ENCODE assay signal across 10 cellular contexts in genomic region chr9:126612813-126613641, GRCh38. TPM values are rescaled to one million over a fixed set of nuclear protein-coding genes. Genes with fewer than 3 reads are reported as not detected.
A peak's percentile ranks its signal among the peaks of the same experiment; 100 is the strongest.
DNase-seq lines count a peak whose midpoint lies in the region; ATAC-seq lines count a peak whose summit lies in the region.
"Had no signal": no experiment of that assay in that cellular context is flagged by ENCODE, and none has a peak within 500 bp of the region (broad histone marks: within the 10 kb centered on the region; RNA-seq: fewer than 3 reads in every experiment).

No MANE protein-coding gene starts in this region.

- H3K9me3 ChIP-seq in SK-N-MC (ENCODE audit: low read depth, low read length) (no peaks in the 10 kb centered on the region), skeletal muscle tissue (ENCODE audit: control insufficient read depth in 3 of 3, low read length in 3 of 3) (no peaks in the 10 kb centered on the region)

- H3K4me3 ChIP-seq in SK-N-MC (peak overlapping the region; percentile 70), skeletal muscle tissue (ENCODE audit: low read length in 3 of 3) (peak overlapping the region; percentile 14 to 45 (median 27))

- H3K4me1 ChIP-seq in skeletal muscle tissue (ENCODE audit: control insufficient read depth in 3 of 3, insufficient read depth in 3 of 3, low read length in 3 of 3), result peaks cover 21 to 32% (median 22%) of the 10 kb centered on the region in 3 donors

- peak; percentile 41 for DNase-seq in DMS 273 (lab: John Stamatoyannopoulos, UW; ENCODE audit: unreplicated experiment)
- DNase-seq in DMS 273 treated with DMSO at 0.1 percent for 48 hours (lab: John Stamatoyannopoulos, UW), result no peak
- no peak for DNase-seq in SK-N-MC (ENCODE audit: low read depth, low spot score)
- DNase-seq in hepatic stellate cell (ENCODE audit: low spot score), result peak; percentile 16
- DNase-seq in germinal center (ENCODE audit: low spot score), result no peak

- H3K27me3 ChIP-seq in skeletal muscle tissue (ENCODE audit: control insufficient read depth in 3 of 3, insufficient read depth in 3 of 3, low read length in 3 of 3), result peaks cover 64 to 75% (median 74%) of the 10 kb centered on the region in 3 donors

- no peak for ATAC-seq in HG03280 (IDR thresholded peaks at IDR 0.05; ENCODE audit: unreplicated experiment)
- ATAC-seq in HG03442 (IDR thresholded peaks at IDR 0.05; ENCODE audit: unreplicated experiment), result no peak

- H3K36me3 ChIP-seq in SK-N-MC (ENCODE audit: insufficient read depth, low read length) (no peaks in the 10 kb centered on the region), skeletal muscle tissue (ENCODE audit: control insufficient read depth in 3 of 3, insufficient read depth in 3 of 3, low read length in 3 of 3) (no peaks in the 10 kb centered on the region)

- H3K27ac ChIP-seq in SK-N-MC, result no peak overlapping the region
- H3K27ac ChIP-seq in skeletal muscle tissue (ENCODE audit: low read depth, low read length), result no peak overlapping the region
- H3K27ac ChIP-seq: 22Rv1 had no signal

- H3K9ac ChIP-seq in SK-N-MC (ENCODE audit: insufficient read length) (no peak overlapping the region), skeletal muscle tissue (ENCODE audit: low read depth in 1 of 3, low read length in 3 of 3) (no peak overlapping the region)

RNA-seq across cellular contexts. Expression of gene LMX1B, which starts 0.7 kb away (rescaled TPM):
- under 0.01 TPM for total RNA-seq in skeletal muscle tissue
- total RNA-seq: fibroblast of villous mesenchyme had no signal

Comparison
In these comparisons a context has a peak if more than half of its experiments do, and no peak if none do; other contexts are left out.
1. DNase-seq: peak in DMS 273 (single experiment) and hepatic stellate cell (single experiment); none in DMS 273 treated with DMSO at 0.1 percent for 48 hours (single experiment), SK-N-MC (single experiment) and germinal center (single experiment).